In the genomic region with DNA sequence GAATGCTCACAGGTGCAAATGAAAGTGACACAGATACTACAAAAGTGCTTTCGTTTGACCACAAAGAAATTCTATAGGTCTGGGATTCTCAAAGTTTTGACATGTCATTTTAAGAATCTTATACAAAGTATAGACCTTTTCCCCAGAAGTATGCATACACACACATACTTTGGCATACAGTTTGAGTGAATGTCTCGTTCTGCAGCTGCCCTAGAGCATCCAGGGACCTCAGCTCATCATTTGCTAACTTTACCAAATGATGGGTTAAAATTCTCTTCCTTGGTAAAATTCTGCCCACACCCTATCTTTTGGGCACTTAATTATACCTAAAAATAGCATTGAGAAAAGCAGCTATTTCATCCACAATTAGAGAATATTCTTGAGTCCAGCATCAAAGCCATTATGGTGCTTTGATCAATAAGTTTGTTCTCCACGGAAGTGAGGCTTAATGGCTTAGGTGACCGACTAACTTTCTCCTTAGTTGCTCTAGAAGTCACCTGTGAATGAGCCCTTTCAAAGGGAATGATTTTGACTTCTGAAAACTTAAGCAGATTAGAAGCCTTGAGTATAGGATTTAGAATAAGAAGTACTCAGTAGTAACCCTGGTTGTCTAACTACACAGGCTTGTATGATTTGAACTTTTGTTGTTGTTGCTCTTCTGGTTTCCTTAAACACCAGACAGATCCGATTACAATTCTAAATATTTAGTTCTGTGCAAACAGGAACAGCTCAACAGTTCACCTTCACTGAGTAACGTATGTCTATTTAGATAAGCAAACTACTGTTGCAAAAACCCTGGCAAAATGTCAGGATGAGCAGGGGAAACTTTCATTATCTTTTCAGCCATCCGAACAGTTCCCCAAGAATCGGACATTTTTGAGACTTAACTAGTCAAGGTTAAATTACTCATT, we compare ENCODE assay signal across 1 cellular context.
TF ChIP-seq lines count a peak whose summit lies in the region.

No MANE protein-coding gene starts in this region.

TF ChIP-seq in K562, 482 proteins besides CTCF, POLR2A, EP300 and RAD21 (continued from another document):
- TF ChIP-seq ZNF449 (CRISPR knock-in tag; IDR thresholded peaks at IDR 0.05): no peak
- peak; percentile 68 for TF ChIP-seq ESRRA (IDR thresholded peaks at IDR 0.05; ENCODE audit: borderline replicate concordance, low read depth)
- peak; percentile 61; the same call in 1 of the 2 replicates for TF ChIP-seq NCOA1 (IDR thresholded peaks at IDR 0.05; ENCODE audit: low read depth)
- peak; percentile 93 for TF ChIP-seq BRD9 (IDR thresholded peaks at IDR 0.05; ENCODE audit: low read depth, partially characterized antibody)
- TF ChIP-seq, protein P1, sequence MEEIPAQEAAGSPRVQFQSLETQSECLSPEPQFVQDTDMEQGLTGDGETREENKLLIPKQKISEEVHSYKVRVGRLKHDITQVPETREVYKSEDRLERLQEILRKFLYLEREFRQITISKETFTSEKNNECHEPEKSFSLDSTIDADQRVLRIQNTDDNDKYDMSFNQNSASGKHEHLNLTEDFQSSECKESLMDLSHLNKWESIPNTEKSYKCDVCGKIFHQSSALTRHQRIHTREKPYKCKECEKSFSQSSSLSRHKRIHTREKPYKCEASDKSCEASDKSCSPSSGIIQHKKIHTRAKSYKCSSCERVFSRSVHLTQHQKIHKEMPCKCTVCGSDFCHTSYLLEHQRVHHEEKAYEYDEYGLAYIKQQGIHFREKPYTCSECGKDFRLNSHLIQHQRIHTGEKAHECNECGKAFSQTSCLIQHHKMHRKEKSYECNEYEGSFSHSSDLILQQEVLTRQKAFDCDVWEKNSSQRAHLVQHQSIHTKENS (CRISPR knock-in tag; IDR thresholded peaks at IDR 0.05): no peak
